In genomic region chr5:141492168-141492885, GRCh38 we compare ENCODE assay signal across 9 cellular contexts. TPM values are rescaled to one million over a fixed set of nuclear protein-coding genes. Genes with fewer than 3 reads are reported as not detected.
DNase-seq lines count a peak whose midpoint lies in the region; ATAC-seq, FAIRE-seq and TF ChIP-seq lines count a peak whose summit lies in the region.
"Had no signal": no experiment of that assay in that cellular context is flagged by ENCODE, and none has a peak within 500 bp of the region (broad histone marks: within the 10 kb centered on the region; RNA-seq: fewer than 3 reads in every experiment).

No MANE protein-coding gene starts in this region.

- POLR2A ChIA-PET in T-cell (lab: Charles Lee), result interaction anchor here in 1 of 2 donors (0.5 kb wide), 1 partner anchor 26 kb away, joined by 4 read pairs; no protein-coding TSS in a partner anchor

- DNase-seq in CD1c-positive myeloid dendritic cell (ENCODE audit: extremely low spot score) (peak; percentile 27), T-cell (peak in 2 of 34 experiments; percentile 15 to 20), iPS-NIHi11 (ENCODE audit: low spot score) (peak; percentile 18), SHP77 (lab: John Stamatoyannopoulos, UW) (no peak), D721Med (ENCODE audit: insufficient read length, low spot score) (no peak), medulla oblongata (ENCODE audit: extremely low spot score) (no peak)
- DNase-seq in NK-92 treated with Interleukin-12 subunit alpha and Interleukin-12 subunit beta, amount 100 ng/mL, for 24 hours (lab: John Stamatoyannopoulos, UW), result no peak
- DNase-seq: activated CD8-positive, alpha-beta memory T cell treated with anti-CD3 and anti-CD28 coated beads for 24 hours had no signal

- H3K4me1 Mint-ChIP-seq in T-cell, result peaks cover 14 to 19% (median 16%) of the 10 kb centered on the region in 3 donors

- peak; percentile 48 for ATAC-seq in GM21360 (IDR thresholded peaks at IDR 0.05; ENCODE audit: unreplicated experiment)
- peak; percentile 52 to 65 (median 59) for ATAC-seq in T-cell (replicated peaks in 1 of 4)

- H3K9me3 Mint-ChIP-seq in T-cell, result no peaks in the 10 kb centered on the region

- TF ChIP-seq CTCF in D721Med (IDR thresholded peaks at IDR 0.05; ENCODE audit: insufficient read depth, missing control alignments), result no peak

- no peak for FAIRE-seq in D721Med (lab: Jason Lieb, UNC)

- peaks cover 75 to 89% of the 10 kb centered on the region in 2 donors for H3K27me3 Mint-ChIP-seq in T-cell

- peak overlapping the region in 1 of 2 donors; percentile 57 for H3K27ac Mint-ChIP-seq in T-cell

- CTCF ChIA-PET in T-cell (lab: Charles Lee), result interaction anchor here in 1 of 2 donors (1.4 kb wide), 1 partner anchor 9 kb away, joined by 5 read pairs; no protein-coding TSS in a partner anchor

- peak overlapping the region; percentile 53 to 77 (median 73) for H3K4me3 Mint-ChIP-seq in T-cell

- no peaks in the 10 kb centered on the region for H3K36me3 Mint-ChIP-seq in T-cell

RNA-seq across cellular contexts. Expression of gene PCDHGC5, which starts 3.4 kb away (rescaled TPM):
- not detected for total RNA-seq in T-cell

RNA-seq across cellular contexts. Expression of gene PCDHGC4, which starts 7.5 kb away (rescaled TPM):
- under 1 TPM in 2 of 5 donors, not detected in 3; 0.18 to 0.51 TPM for total RNA-seq in T-cell

RNA-seq across cellular contexts. Expression of gene PCDHGC3, which starts 16.6 kb away (rescaled TPM):
- under 1 TPM in 4 of 5 donors, not detected in 1; 0.12 to 0.30 (median 0.24) TPM for total RNA-seq in T-cell

Comparison
In these comparisons a context has a peak if more than half of its experiments do, and no peak if none do; other contexts are left out.
1. DNase-seq: peak in CD1c-positive myeloid dendritic cell (single experiment) and iPS-NIHi11 (single experiment); none in SHP77 (0 of 2), D721Med (single experiment), NK-92 treated with Interleukin-12 subunit alpha and Interleukin-12 subunit beta, amount 100 ng/mL, for 24 hours (single experiment) and medulla oblongata (single experiment).